Comparison of ENCODE assay signal across 8 cellular contexts in genomic region chr18:50268022-50268747, GRCh38. TPM values are rescaled to one million over a fixed set of nuclear protein-coding genes. Genes with fewer than 3 reads are reported as not detected.
A peak's percentile ranks its signal among the peaks of the same experiment; 100 is the strongest.
DNase-seq lines count a peak whose midpoint lies in the region; ATAC-seq and TF ChIP-seq lines count a peak whose summit lies in the region.

No MANE protein-coding gene starts in this region.

- H3K4me3 Mint-ChIP-seq in dendritic cell treated with granulocyte-macrophage colony-stimulating factor and Interleukin-4, amounts not matched to agents 40 ng/mL and 50 ng/mL, for 4 days: peak overlapping the region; percentile 77

- WGBS in liver: 15% methylated on average over 56 of the region's 56 CpGs

- peaks cover 0 to 11% (median 9%) of the 10 kb centered on the region in 4 donors for H3K4me1 ChIP-seq in liver (ENCODE audit: control insufficient read depth in 4 of 4, insufficient read depth in 4 of 4, low read length in 3 of 4)

- ATAC-seq in GM19025 (IDR thresholded peaks at IDR 0.05; ENCODE audit: low read depth, unreplicated experiment) (peak; percentile 71), HG03175 (IDR thresholded peaks at IDR 0.05; ENCODE audit: unreplicated experiment) (peak; percentile 76)

- TF ChIP-seq CTCF in AG10803 (conservative IDR thresholded peaks at IDR 0.05; ENCODE audit: low read length): peak; percentile 64
- TF ChIP-seq CTCF in liver (IDR thresholded peaks at IDR 0.05; ENCODE audit: low read depth, low read length, missing input control): peak; percentile 64

- peak overlapping the region; percentile 56 to 69 for H3K27ac ChIP-seq in liver (ENCODE audit: low read depth in 1 of 2, low read length in 2 of 2)

- H3K27ac Mint-ChIP-seq in dendritic cell treated with granulocyte-macrophage colony-stimulating factor and Interleukin-4, amounts not matched to agents 40 ng/mL and 50 ng/mL, for 4 days: peak overlapping the region; percentile 88

- H3K4me1 Mint-ChIP-seq in dendritic cell treated with granulocyte-macrophage colony-stimulating factor and Interleukin-4, amounts not matched to agents 40 ng/mL and 50 ng/mL, for 4 days (ENCODE audit: low read depth): peaks cover 27% of the 10 kb centered on the region

- H3K9me3 Mint-ChIP-seq in dendritic cell treated with granulocyte-macrophage colony-stimulating factor and Interleukin-4, amounts not matched to agents 40 ng/mL and 50 ng/mL, for 4 days: no peaks in the 10 kb centered on the region

- peaks cover 14% of the 10 kb centered on the region for H3K27me3 Mint-ChIP-seq in dendritic cell treated with granulocyte-macrophage colony-stimulating factor and Interleukin-4, amounts not matched to agents 40 ng/mL and 50 ng/mL, for 4 days

- peaks cover 47% of the 10 kb centered on the region for H3K36me3 Mint-ChIP-seq in dendritic cell treated with granulocyte-macrophage colony-stimulating factor and Interleukin-4, amounts not matched to agents 40 ng/mL and 50 ng/mL, for 4 days (ENCODE audit: low read depth)

- peaks cover 4 to 40% (median 29%) of the 10 kb centered on the region in 4 donors for H3K36me3 ChIP-seq in liver (ENCODE audit: control insufficient read depth in 4 of 4, insufficient read depth in 3 of 4, low read depth in 1 of 4, low read length in 3 of 4)

- DNase-seq in AG10803 (ENCODE audit: low read depth) (peak; percentile 59), NCI-H2107 (lab: John Stamatoyannopoulos, UW) (no peak)
- peak; percentile 67 for DNase-seq in activated CD4-positive, alpha-beta T cell treated with anti-CD3 and anti-CD28 coated beads for 1 hour
- DNase-seq in stimulated activated CD4-positive, alpha-beta T cell treated with anti-CD3 and anti-CD28 coated beads, TNF-alpha, amount 100 ng/mL, for 24 hours (ENCODE audit: low read depth in 3 of 3): peak; percentile 51 to 80 (median 51)

- intact Hi-C loops in dendritic cell treated with granulocyte-macrophage colony-stimulating factor and Interleukin-4, amounts not matched to agents 40 ng/mL and 50 ng/mL, for 4 days (cut with micrococcal nuclease): loop anchor here (5.0 kb wide), 1 partner anchor 89 kb away; no protein-coding TSS in a partner anchor

- peak overlapping the region; percentile 65 for H3K4me3 ChIP-seq in AG10803 (ENCODE audit: low read length)
- H3K4me3 ChIP-seq in liver (ENCODE audit: low read depth in 1 of 3, low read length in 3 of 3): peak overlapping the region; percentile 52 to 71 (median 61)

- peak overlapping the region in 1 of 2 donors; percentile 6 for H3K9ac ChIP-seq in liver (ENCODE audit: low read depth in 1 of 2, low read length in 2 of 2)

- H3K27me3 ChIP-seq in liver (ENCODE audit: control insufficient read depth in 4 of 4, insufficient read depth in 4 of 4, low read length in 3 of 4): no peaks in the 10 kb centered on the region

- TF ChIP-seq RAD21 in liver (IDR thresholded peaks at IDR 0.05): peak; percentile 66 to 79

- H3K9me3 ChIP-seq in liver (ENCODE audit: control insufficient read depth in 4 of 4, low read length in 3 of 4): no peaks in the 10 kb centered on the region

TF ChIP-seq in liver, 16 proteins besides CTCF, POLR2A, EP300 and RAD21:
- no peak for TF ChIP-seq ZBTB33 (IDR thresholded peaks at IDR 0.05)
- TF ChIP-seq HNF4A (conservative IDR thresholded peaks at IDR 0.05): no peak

RNA-seq across cellular contexts. Expression of gene CFAP53, which starts 1.9 kb away (rescaled TPM):
- total RNA-seq in liver: under 1 TPM; 0.08 to 0.09 TPM
- polyA plus RNA-seq in liver: under 1 TPM; 0.05 to 0.14 TPM

RNA-seq across cellular contexts. Expression of gene MBD1, which starts 13.1 kb away (rescaled TPM):
- 10 to 100 TPM; 31.4 to 45.8 TPM for total RNA-seq in liver
- 10 to 100 TPM; 13.9 to 22.1 TPM for polyA plus RNA-seq in liver

RNA-seq across cellular contexts. Expression of gene CXXC1, which starts 19.3 kb away (rescaled TPM):
- total RNA-seq in liver: 10 to 100 TPM; 33.5 to 38.4 TPM
- 10 to 100 TPM; 21.7 to 26.6 TPM for polyA plus RNA-seq in liver
